Comparison of ENCODE assay signal across 15 cellular contexts in the genomic region with DNA sequence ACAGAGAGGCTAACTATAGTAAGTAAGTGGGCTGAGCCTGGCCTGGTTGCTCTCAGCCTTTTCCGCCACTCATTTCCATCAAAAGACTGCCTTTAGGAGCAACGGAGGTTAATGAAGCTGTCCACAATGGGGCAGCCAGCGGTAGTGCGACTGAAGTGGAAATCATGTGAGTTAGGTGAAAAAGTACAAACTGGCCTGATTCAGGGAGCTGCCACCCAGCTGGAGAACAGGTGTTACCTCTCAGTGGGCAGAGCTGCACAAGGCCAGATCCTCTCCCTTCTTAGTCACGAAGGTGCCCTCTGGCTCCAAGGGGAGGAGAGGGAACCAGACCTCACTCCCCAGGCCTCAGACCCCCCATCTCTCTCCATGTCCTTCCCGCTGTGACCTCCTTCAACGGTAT. TPM values are rescaled to one million over a fixed set of nuclear protein-coding genes. Genes with fewer than 3 reads are reported as not detected.
DNase-seq lines count a peak whose midpoint lies in the region; ATAC-seq and TF ChIP-seq lines count a peak whose summit lies in the region.
"Had no signal": no experiment of that assay in that cellular context is flagged by ENCODE, and none has a peak within 500 bp of the region (broad histone marks: within the 10 kb centered on the region; RNA-seq: fewer than 3 reads in every experiment).

No MANE protein-coding gene starts in this region.

- intact Hi-C loops in left ventricle myocardium superior (cut with micrococcal nuclease) = loop anchor here (10.0 kb wide), 1 partner anchor 237 kb away; the partner anchor contains the start of gene PMP22
- intact Hi-C loops in transverse colon (cut with DNase I; ENCODE audit: low total_unique reads) = loop anchor here (1.0 kb wide), 2 partner anchors 44 to 241 kb away; no protein-coding TSS in a partner anchor
- intact Hi-C loops in lower leg skin (cut with DNase I; ENCODE audit: low total_unique reads) = loop anchor here (2.0 to 10.0 kb wide), 2 partner anchors 97 to 241 kb away; no protein-coding TSS in a partner anchor

- TF ChIP-seq CTCF in osteoblast (IDR thresholded peaks at IDR 0.05; ENCODE audit: extremely low read depth, low read depth, low read length) (no peak), transverse colon (IDR thresholded peaks at IDR 0.05) (no peak), lower leg skin (IDR thresholded peaks at IDR 0.05) (no peak)

- H3K9me3 ChIP-seq in osteoblast (ENCODE audit: low read depth, low read length) = no peaks in the 10 kb centered on the region
- no peaks in the 10 kb centered on the region for H3K9me3 ChIP-seq in transverse colon
- H3K9me3 ChIP-seq: BE2C, pancreas, SJSA1 had no signal

- H4K20me1 ChIP-seq in osteoblast (ENCODE audit: insufficient read depth, low read length) = peaks cover under 1% of the 10 kb centered on the region

- WGBS in transverse colon (ENCODE audit: low coverage in 1 of 2), 2 donors = 91% methylated on average over 7 of the region's 7 CpGs; no CpG with 5 or more reads in 1 of the 2 donors
- 70 to 80% methylated on average over 7 of the region's 7 CpGs for WGBS in lower leg skin, 2 donors

- H2AFZ ChIP-seq in osteoblast (ENCODE audit: low read length) = no peak overlapping the region

- no peak for TF ChIP-seq EP300 in transverse colon (IDR thresholded peaks at IDR 0.05; ENCODE audit: low read depth)

- H3K4me1 ChIP-seq in osteoblast (ENCODE audit: insufficient read depth, low read length) (peaks cover 9% of the 10 kb centered on the region), transverse colon (peaks cover 0 to 12% (median 2%) of the 10 kb centered on the region in 4 donors)
- H3K4me1 ChIP-seq: BE2C, pancreas had no signal

- peak overlapping the region; percentile 84 for H3K4me2 ChIP-seq in osteoblast (ENCODE audit: insufficient read depth, low read length)

- H3K4me3 ChIP-seq in osteoblast (ENCODE audit: insufficient read depth, low read length) = no peak overlapping the region
- H3K4me3 ChIP-seq in transverse colon = no peak overlapping the region
- no peak overlapping the region for H3K4me3 ChIP-seq in lower leg skin (ENCODE audit: low read depth, poor library complexity, severe bottlenecking)
- H3K4me3 ChIP-seq: pancreas, SJSA1 had no signal

- no peaks in the 10 kb centered on the region for H3K79me2 ChIP-seq in osteoblast (ENCODE audit: insufficient read depth, low read length)

- TF ChIP-seq POLR2A in transverse colon (IDR thresholded peaks at IDR 0.05) = no peak
- TF ChIP-seq POLR2A in lower leg skin (IDR thresholded peaks at IDR 0.05) = no peak

- in situ Hi-C loops in transverse colon (cut with MboI; ENCODE audit: low pct_ligation_motif_present in 1 of 4, low pct_unique_long_range_greater_than_20kb in 1 of 4, low sequenced_read_pairs in 3 of 4) = loop anchor here (5.0 to 10.0 kb wide), 4 partner anchors 237 to 247 kb away; partner anchors contain the start of gene PMP22 (in 1 of the 4)

- H3K27ac ChIP-seq in osteoblast (ENCODE audit: low read depth, low read length) = no peak overlapping the region
- H3K27ac ChIP-seq in transverse colon = peak overlapping the region; percentile 62 to 85 (median 76)
- H3K27ac ChIP-seq: pancreas had no signal

- H3K36me3 ChIP-seq in osteoblast (ENCODE audit: insufficient read depth, low read length) (peaks cover 7% of the 10 kb centered on the region), transverse colon (no peaks in the 10 kb centered on the region)
- H3K36me3 ChIP-seq: BE2C had no signal

- no peaks in the 10 kb centered on the region for H3K27me3 ChIP-seq in osteoblast (ENCODE audit: insufficient read depth, low read length)
- no peaks in the 10 kb centered on the region for H3K27me3 ChIP-seq in transverse colon
- H3K27me3 ChIP-seq: BE2C, pancreas, SJSA1 had no signal

- DNase-seq in astrocyte of the hippocampus (ENCODE audit: low read depth, low spot score) = peak; percentile 42
- no peak for DNase-seq in left ventricle myocardium superior
- no peak for DNase-seq in osteoblast (ENCODE audit: insufficient read length, low spot score, missing footprints)
- DNase-seq in transverse colon = no peak
- DNase-seq in lower leg skin (ENCODE audit: low spot score in 2 of 2) = no peak
- DNase-seq: activated CD4-positive, alpha-beta T cell treated with anti-CD3 and anti-CD28 coated beads, Interleukin-2, amount 10 ng/mL, durations not matched to agents 7 days and 5 days; BE2C; endodermal cell; foreskin melanocyte; NCI-H1436 treated with DMSO at 0.1 percent for 48 hours; NCI-H510A; pancreas had no signal

- ATAC-seq in left ventricle myocardium superior (peak; percentile 5), GM19023 (IDR thresholded peaks at IDR 0.05; ENCODE audit: unreplicated experiment) (no peak), GM18861 (IDR thresholded peaks at IDR 0.05; ENCODE audit: unreplicated experiment) (no peak)

RNA-seq across cellular contexts. Expression of gene CDRT4, which starts 34.4 kb away (rescaled TPM):
- total RNA-seq in left ventricle myocardium superior (1.4 TPM), osteoblast (2.7 and 3.3 TPM in 2 replicates), transverse colon (10 to 100 TPM in 3 of 4 donors, 1 to 10 TPM in 1; 2.2 to 93.5 (median 14.4) TPM), lower leg skin (1 to 10 TPM in 2 of 4 donors, under 1 TPM in 1, not detected in 1; 0.52 to 4.0 (median 3.8) TPM)
